In the genomic region with DNA sequence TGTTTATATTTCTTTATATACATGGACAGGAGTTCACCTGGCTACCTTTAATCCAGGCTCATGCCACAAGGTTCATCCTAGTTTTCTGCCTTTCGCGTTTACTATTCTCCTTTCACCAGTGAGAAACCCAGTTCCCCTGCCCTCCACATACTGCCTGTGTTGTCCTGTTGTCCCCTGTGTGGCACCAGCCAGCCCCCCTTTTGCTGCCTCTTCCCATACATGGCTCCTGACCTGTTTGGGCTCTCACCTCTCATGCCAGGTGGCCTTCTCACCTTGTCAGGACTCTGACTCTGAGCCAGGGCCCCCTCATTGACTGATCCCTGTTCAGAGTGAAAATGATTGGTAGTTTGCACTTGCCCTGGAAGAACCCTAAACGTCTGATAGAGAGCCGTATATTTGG, we compare ENCODE assay signal across 16 cellular contexts. TPM values are rescaled to one million over a fixed set of nuclear protein-coding genes. Genes with fewer than 3 reads are reported as not detected.
DNase-seq lines count a peak whose midpoint lies in the region; ATAC-seq and TF ChIP-seq lines count a peak whose summit lies in the region.
"Had no signal": no experiment of that assay in that cellular context is flagged by ENCODE, and none has a peak within 500 bp of the region (broad histone marks: within the 10 kb centered on the region; RNA-seq: fewer than 3 reads in every experiment).

No MANE protein-coding gene starts in this region.

- H3K9me3 ChIP-seq in AG04450 (ENCODE audit: control insufficient read depth, insufficient read depth, low read length) (no peaks in the 10 kb centered on the region; the same call in 1 of the 2 replicates), GM23248 (ENCODE audit: low read depth) (no peaks in the 10 kb centered on the region), transverse colon (no peaks in the 10 kb centered on the region)
- H3K9me3 ChIP-seq: HAP-1, mucosa of descending colon had no signal

- peaks cover 68% of the 10 kb centered on the region for H3F3A ChIP-seq in GM23248 (ENCODE audit: insufficient read depth)

- H3K4me1 Mint-ChIP-seq in naive B cell, result peaks cover 29 to 38% (median 34%) of the 10 kb centered on the region in 3 donors

- H3K9me2 ChIP-seq in GM23248 (ENCODE audit: insufficient read depth), result no peaks in the 10 kb centered on the region

- H2AFZ ChIP-seq in GM23248, result no peak overlapping the region

- peak overlapping the region in 5 of 6 donors; percentile 12 to 88 (median 75) for H3K27ac Mint-ChIP-seq in naive B cell
- H3K27ac Mint-ChIP-seq: stimulated activated naive B cell treated with anti-CD40 and anti-IgM and Interleukin-4, amounts not matched to agents 10 μg/mL and 1 μg/mL and 100 μg/mL, for 72 hours had no signal

- H3K27me3 ChIP-seq in AG04450 (ENCODE audit: control insufficient read depth, insufficient read depth, low read length), result no peaks in the 10 kb centered on the region
- H3K27me3 ChIP-seq in GM23248 (replicated peaks; ENCODE audit: insufficient read depth), result no peaks in the 10 kb centered on the region
- no peaks in the 10 kb centered on the region for H3K27me3 ChIP-seq in brain microvascular endothelial cell (replicated peaks)
- H3K27me3 ChIP-seq in transverse colon, result no peaks in the 10 kb centered on the region
- H3K27me3 ChIP-seq: cardiac muscle cell had no signal

- H3K27ac ChIP-seq in AG04450 (ENCODE audit: low read depth, low read length) (peak overlapping the region; percentile 65), GM23248 (peak overlapping the region; percentile 100), brain microvascular endothelial cell (peak overlapping the region; percentile 98), transverse colon (no peak overlapping the region)
- H3K27ac ChIP-seq: cardiac muscle cell, HL-60 had no signal

- peak overlapping the region; percentile 77 for H3K9ac ChIP-seq in GM23248

- H3K27me3 Mint-ChIP-seq in naive B cell, result no peaks in the 10 kb centered on the region
- H3K27me3 Mint-ChIP-seq: stimulated activated naive B cell treated with anti-CD40 and anti-IgM and Interleukin-4, amounts not matched to agents 10 μg/mL and 1 μg/mL and 100 μg/mL, for 72 hours had no signal

- TF ChIP-seq CTCF in AG04450 (IDR thresholded peaks at IDR 0.05; ENCODE audit: low read depth, low read length) (no peak), brain microvascular endothelial cell (IDR thresholded peaks at IDR 0.05; ENCODE audit: low read depth, low read length, missing control alignments) (no peak), transverse colon (IDR thresholded peaks at IDR 0.05) (no peak)

- peaks cover 80% of the 10 kb centered on the region for H3K4me1 ChIP-seq in GM23248 (ENCODE audit: insufficient read depth)
- peaks cover 0 to 8% (median 1%) of the 10 kb centered on the region in 4 donors for H3K4me1 ChIP-seq in transverse colon
- H3K4me1 ChIP-seq: HAP-1 had no signal

- in situ Hi-C loops in GM23248 (cut with MboI) (no loop called here), brain microvascular endothelial cell (cut with HindIII; ENCODE audit: low pct_ligation_motif_present, low sequenced_read_pairs) (no loop called here), transverse colon (cut with MboI; ENCODE audit: low pct_ligation_motif_present in 1 of 4, low pct_unique_long_range_greater_than_20kb in 1 of 4, low sequenced_read_pairs in 3 of 4) (no loop called here)

- DNase-seq in AG04450 (ENCODE audit: low read depth, low spot score) (no peak), GM23248 (no peak), brain microvascular endothelial cell (no peak), naive B cell (no peak), transverse colon (no peak)
- DNase-seq in effector CD4-positive, alpha-beta T cell, result no peak
- DNase-seq: mucosa of descending colon; NCI-H2029; NCI-H748 treated with DMSO at 0.1 percent for 48 hours; stimulated activated CD4-positive, alpha-beta T cell treated with anti-CD3 and anti-CD28 coated beads, Interleukin-4, amount 100 ng/mL, for 1 hour; stimulated activated naive B cell treated with anti-CD40 and anti-IgM and Interleukin-4, amounts not matched to agents 10 μg/mL and 1 μg/mL and 100 μg/mL, for 72 hours had no signal

- TF ChIP-seq EP300 in transverse colon (IDR thresholded peaks at IDR 0.05; ENCODE audit: low read depth), result no peak

- no peak for ATAC-seq in naive B cell (ENCODE audit: low read depth in 2 of 2)
- ATAC-seq in HG02798 (IDR thresholded peaks at IDR 0.05; ENCODE audit: poor library complexity, unreplicated experiment), result no peak
- no peak for ATAC-seq in HG03280 (IDR thresholded peaks at IDR 0.05; ENCODE audit: unreplicated experiment)
- ATAC-seq: mucosa of descending colon; stimulated activated naive B cell treated with anti-CD40 and anti-IgM and Interleukin-4, amounts not matched to agents 10 μg/mL and 1 μg/mL and 100 μg/mL, for 72 hours had no signal

- H3K4me3 ChIP-seq in AG04450 (ENCODE audit: low read depth, low read length) (no peak overlapping the region), GM23248 (peak overlapping the region; percentile 62; the same call in 1 of the 2 replicates), brain microvascular endothelial cell (ENCODE audit: low read depth, low read length) (no peak overlapping the region), transverse colon (no peak overlapping the region)
- H3K4me3 ChIP-seq: cardiac muscle cell, HAP-1, mucosa of descending colon had no signal

- H3K9me3 Mint-ChIP-seq in naive B cell, result no peaks in the 10 kb centered on the region
- H3K9me3 Mint-ChIP-seq: stimulated activated naive B cell treated with anti-CD40 and anti-IgM and Interleukin-4, amounts not matched to agents 10 μg/mL and 1 μg/mL and 100 μg/mL, for 72 hours had no signal

- H3K36me3 Mint-ChIP-seq in naive B cell, result peaks cover 10 to 11% of the 10 kb centered on the region in 2 donors

- H4K20me1 ChIP-seq in GM23248 (ENCODE audit: insufficient read depth), result no peaks in the 10 kb centered on the region

- CTCF ChIA-PET in AG04450 (lab: Charles Lee), result no interaction called here

- peak overlapping the region; percentile 92 for H3K4me2 ChIP-seq in GM23248 (ENCODE audit: unreplicated experiment)

- peaks cover 94% of the 10 kb centered on the region for H3K79me2 ChIP-seq in GM23248 (ENCODE audit: insufficient read depth)

- POLR2A ChIA-PET in AG04450 (lab: Yijun Ruan, JAX), result no interaction called here

- peak overlapping the region in 1 of 8 donors; percentile 25 for H3K4me3 Mint-ChIP-seq in naive B cell
- H3K4me3 Mint-ChIP-seq: stimulated activated naive B cell treated with anti-CD40 and anti-IgM and Interleukin-4, amounts not matched to agents 10 μg/mL and 1 μg/mL and 100 μg/mL, for 72 hours had no signal

- intact Hi-C loops in transverse colon (cut with DNase I; ENCODE audit: low total_unique reads), result no loop called here

- H3K36me3 ChIP-seq in GM23248 (ENCODE audit: low read depth), result peaks cover 35% of the 10 kb centered on the region
- H3K36me3 ChIP-seq in brain microvascular endothelial cell (replicated peaks), result peaks cover 24% of the 10 kb centered on the region
- peaks cover 0 to 28% (median 16%) of the 10 kb centered on the region in 4 donors for H3K36me3 ChIP-seq in transverse colon

- WGBS in GM23248 (ENCODE audit: low coverage in 1 of 2, low lambda C conversion rate in 2 of 2, missing lambda C conversion rate in 2 of 2), 2 experiments, result 78 to 81% methylated on average over 4 of the region's 4 CpGs
- 80 to 82% methylated on average over 3 to 4 of the region's 4 CpGs for WGBS in transverse colon (ENCODE audit: low coverage in 1 of 2), 2 donors

- no peak for TF ChIP-seq POLR2A in transverse colon (IDR thresholded peaks at IDR 0.05)

RNA-seq across cellular contexts. Expression of a gene that starts 13.6 kb away (rescaled TPM):
- polyA plus RNA-seq in AG04450 (2011; rRNA removed) (29.8 and 30.5 TPM in 2 replicates), GM23248 (2016; fragmentation: Nextera tagmentation; extraction: Ambion mirVana) (31.5 and 35.3 TPM in 2 replicates), naive B cell (ENCODE audit: low read depth in 6 of 6) (10 to 100 TPM; 17.4 to 43.8 (median 24.2) TPM)
- 25.0 and 35.0 TPM in 2 replicates for polyA minus RNA-seq in AG04450 (2011; rRNA and poly(A)+ RNA removed)
- 35.5 and 38.4 TPM in 2 replicates for total RNA-seq in GM23248 (2014; rRNA removed; shearing (Covaris generic))
- 10 to 100 TPM in 3 of 4 donors, 1 to 10 TPM in 1; 9.4 to 48.3 (median 17.2) TPM for total RNA-seq in transverse colon

Comparison
In these comparisons a context has a peak if more than half of its experiments do, and no peak if none do; other contexts are left out.
1. H3K27ac ChIP-seq: peak in AG04450 (single experiment), GM23248 (single experiment) and brain microvascular endothelial cell (single experiment); none in transverse colon (0 of 4).